In the genomic region with DNA sequence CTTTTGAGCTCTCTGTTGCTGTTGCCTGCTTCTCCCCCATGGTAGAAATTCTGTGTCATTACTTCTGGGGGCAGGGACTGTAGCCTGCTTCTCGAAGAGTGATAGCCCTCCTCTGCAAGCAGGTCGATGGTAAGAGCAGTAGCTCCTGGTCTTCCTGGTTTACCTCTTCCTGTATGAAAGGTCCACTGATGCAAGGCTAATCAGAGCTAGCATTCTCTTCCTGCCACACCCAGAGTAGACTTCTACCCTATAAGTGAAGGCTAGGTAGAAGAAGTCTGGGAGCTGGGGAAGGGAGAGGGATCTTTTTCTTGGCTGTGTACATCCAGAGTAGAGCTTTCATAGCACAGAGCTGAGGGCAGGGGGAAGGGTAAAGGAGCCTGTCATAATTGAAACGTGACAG, we compare ENCODE assay signal across 7 cellular contexts.
"Had no signal": no experiment of that assay in that cellular context is flagged by ENCODE, and none has a peak within 500 bp of the region (broad histone marks: within the 10 kb centered on the region; RNA-seq: fewer than 3 reads in every experiment).

No MANE protein-coding gene starts in this region.

- H3K4me3 ChIP-seq: GM23338, K562 had no signal

- ATAC-seq: GM23338, HepG2, K562 had no signal

- H3K4me3 Mint-ChIP-seq: GM23338, H9 had no signal

- H3K4me1 Mint-ChIP-seq: GM23338, H9 had no signal

- H3K27ac Mint-ChIP-seq: GM23338, H9 had no signal

- DNase-seq: H9, HCEC 1CT, IMR-90, KG1 had no signal
